Comparison of ENCODE assay signal across 16 cellular contexts in genomic region chr12:5050542-5050941, GRCh38. TPM values are rescaled to one million over a fixed set of nuclear protein-coding genes. Genes with fewer than 3 reads are reported as not detected.
A peak's percentile ranks its signal among the peaks of the same experiment; 100 is the strongest.
DNase-seq lines count a peak whose midpoint lies in the region; ATAC-seq and TF ChIP-seq lines count a peak whose summit lies in the region.
"Had no signal": no experiment of that assay in that cellular context is flagged by ENCODE, and none has a peak within 500 bp of the region (broad histone marks: within the 10 kb centered on the region; RNA-seq: fewer than 3 reads in every experiment).

No MANE protein-coding gene starts in this region.

- H3K9me3 ChIP-seq in BLaER1 (no peaks in the 10 kb centered on the region), tibial artery (no peaks in the 10 kb centered on the region)
- H3K9me3 ChIP-seq: A549 had no signal

- H3K27ac ChIP-seq in BLaER1: peak overlapping the region; percentile 2
- no peak overlapping the region for H3K27ac ChIP-seq in foreskin keratinocyte
- peak overlapping the region; percentile 36 to 49 for H3K27ac ChIP-seq in tibial artery
- H3K27ac ChIP-seq: A549, HL-60 had no signal

- peak; percentile 12 for ATAC-seq in foreskin keratinocyte
- no peak for ATAC-seq in HG02970 (IDR thresholded peaks at IDR 0.05; ENCODE audit: low FRiP score, unreplicated experiment)
- ATAC-seq in GM18502 (IDR thresholded peaks at IDR 0.05; ENCODE audit: poor library complexity, unreplicated experiment): no peak
- ATAC-seq: A549 had no signal

- H3K4me3 ChIP-seq in BLaER1 (no peak overlapping the region), GM12865 (ENCODE audit: low read depth, low read length) (no peak overlapping the region), tibial artery (no peak overlapping the region)
- H3K4me3 ChIP-seq: A549 had no signal

- no peaks in the 10 kb centered on the region for H4K20me1 ChIP-seq in BLaER1

- peak; percentile 15 for DNase-seq in GM12865 (ENCODE audit: low read depth)
- no peak for DNase-seq in foreskin keratinocyte
- DNase-seq in tibial artery: no peak
- DNase-seq: Calu3; CD4-positive, CD25-positive, alpha-beta regulatory T cell; DMS 273 treated with DMSO at 0.1 percent for 48 hours; HCEC 1CT; HFFc6 had no signal

- H3K9ac ChIP-seq in BLaER1: no peak overlapping the region; the same call in 1 of the 2 replicates

- H3K4me1 ChIP-seq in BLaER1 (peaks cover 87% of the 10 kb centered on the region), foreskin keratinocyte (no peaks in the 10 kb centered on the region), tibial artery (peaks cover 0 to 39% (median 13%) of the 10 kb centered on the region in 4 donors)
- H3K4me1 ChIP-seq: A549 had no signal

- H3K36me3 ChIP-seq in BLaER1: no peaks in the 10 kb centered on the region
- H3K36me3 ChIP-seq in tibial artery: peaks cover 0 to 10% (median 5%) of the 10 kb centered on the region in 3 donors

- H3K27me3 ChIP-seq in BLaER1 (no peaks in the 10 kb centered on the region), foreskin keratinocyte (peaks cover 23% of the 10 kb centered on the region), tibial artery (no peaks in the 10 kb centered on the region)

- H3K4me2 ChIP-seq in BLaER1: peak overlapping the region; percentile 85
- H3K4me2 ChIP-seq: A549 had no signal

- intact Hi-C loops in tibial artery (cut with DNase I; ENCODE audit: low total_unique reads): no loop called here

- TF ChIP-seq CTCF in GM12865 (IDR thresholded peaks at IDR 0.05; ENCODE audit: insufficient read depth, low read depth, low read length, missing control alignments) (no peak), foreskin keratinocyte (conservative IDR thresholded peaks at IDR 0.05) (no peak), tibial artery (IDR thresholded peaks at IDR 0.05) (no peak)

RNA-seq across cellular contexts. Expression of gene KCNA5, which starts 6.9 kb away (rescaled TPM):
- total RNA-seq in foreskin keratinocyte: not detected in 2 replicates
- polyA plus RNA-seq in foreskin keratinocyte: not detected in 2 replicates
- total RNA-seq: Calu3; CD4-positive, CD25-positive, alpha-beta regulatory T cell; Daoy; HFFc6 had no signal
- polyA plus RNA-seq: A549; AG04450; BJ; CD4-positive, CD25-positive, alpha-beta regulatory T cell had no signal
